In the genomic region with DNA sequence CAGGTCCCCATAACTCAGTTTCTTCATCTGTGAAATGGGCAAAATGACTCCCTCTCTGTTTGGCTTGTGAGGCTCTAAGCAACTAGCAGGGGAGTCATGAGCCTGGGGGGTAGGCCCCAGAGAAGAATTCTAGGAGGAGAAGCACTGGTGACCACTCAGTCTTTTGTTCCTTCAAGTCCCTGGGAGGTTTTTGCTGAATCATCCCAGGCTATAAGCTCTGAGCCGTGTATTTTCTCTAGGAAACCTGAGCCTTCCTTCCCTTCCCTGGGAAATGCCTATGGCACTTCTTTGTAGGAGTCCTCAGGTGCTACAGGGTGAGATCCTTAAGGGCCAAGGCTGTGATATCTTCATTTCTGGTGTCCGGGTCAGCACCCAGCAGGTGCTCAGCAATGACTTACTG, we compare ENCODE assay signal across 19 cellular contexts. TPM values are rescaled to one million over a fixed set of nuclear protein-coding genes. Genes with fewer than 3 reads are reported as not detected.
"Had no signal": no experiment of that assay in that cellular context is flagged by ENCODE, and none has a peak within 500 bp of the region (broad histone marks: within the 10 kb centered on the region; RNA-seq: fewer than 3 reads in every experiment).

No MANE protein-coding gene starts in this region.

- H3K36me3 ChIP-seq: adrenal gland, colonic mucosa, tibial artery, uterus had no signal

- H3K4me3 Mint-ChIP-seq: activated B cell treated with CpG ODN at 0.5 μM for 24 hours; activated CD8-positive, alpha-beta T cell treated with anti-CD3 and anti-CD28 coated beads for 36 hours; activated naive CD4-positive, alpha-beta T cell treated with anti-CD3 and anti-CD28 coated beads, Interleukin-2, amount 50 U/mL, for 24 hours; natural killer cell; stimulated activated naive B cell treated with anti-CD40 and anti-IgM and Interleukin-4, amounts not matched to agents 10 μg/mL and 1 μg/mL and 100 μg/mL, for 72 hours had no signal

- ATAC-seq: activated CD8-positive, alpha-beta T cell treated with anti-CD3 and anti-CD28 coated beads for 36 hours; esophagus mucosa; left ventricle myocardium superior; natural killer cell; stimulated activated naive B cell treated with anti-CD40 and anti-IgM and Interleukin-4, amounts not matched to agents 10 μg/mL and 1 μg/mL and 100 μg/mL, for 72 hours had no signal

- H3K4me1 ChIP-seq: adrenal gland, colonic mucosa, tibial artery, uterus had no signal

- H3K4me3 ChIP-seq: adrenal gland, colonic mucosa, skin epidermis, tibial artery, uterus had no signal

- H3K27ac ChIP-seq: adrenal gland, colonic mucosa, skin epidermis, tibial artery, uterus had no signal

- H3K9me3 ChIP-seq: adrenal gland, colonic mucosa, tibial artery, uterus had no signal

- DNase-seq: activated B cell treated with CpG ODN at 0.5 μM for 24 hours; activated CD4-positive, alpha-beta T cell treated with anti-CD3 and anti-CD28 coated beads for 48 hours; activated CD8-positive, alpha-beta T cell treated with anti-CD3 and anti-CD28 coated beads for 36 hours; activated effector memory CD4-positive, alpha-beta T cell treated with anti-CD3 and anti-CD28 coated beads, Interleukin-2, amount 50 U/mL, for 16 hours; activated T-cell treated with anti-CD3 and anti-CD28 coated beads, Interleukin-2, amount 50 U/mL, for 48 hours; adrenal gland; colonic mucosa; kidney; left ventricle myocardium superior; mesenchymal stem cell; natural killer cell; stimulated activated CD4-positive, alpha-beta T cell treated with anti-CD3 and anti-CD28 coated beads, Interleukin-15, amount 100 ng/mL, for 24 hours; stimulated activated CD4-positive, alpha-beta T cell treated with anti-CD3 and anti-CD28 coated beads, Interleukin-4, amount 100 ng/mL, for 1 hour; stimulated activated naive B cell treated with anti-CD40 and anti-IgM and Interleukin-4, amounts not matched to agents 10 μg/mL and 1 μg/mL and 100 μg/mL, for 72 hours; tibial artery; uterus had no signal

- H3K9me3 Mint-ChIP-seq: activated B cell treated with CpG ODN at 0.5 μM for 24 hours; activated CD8-positive, alpha-beta T cell treated with anti-CD3 and anti-CD28 coated beads for 36 hours; activated naive CD4-positive, alpha-beta T cell treated with anti-CD3 and anti-CD28 coated beads, Interleukin-2, amount 50 U/mL, for 24 hours had no signal

- H3K27me3 ChIP-seq: adrenal gland, colonic mucosa, uterus had no signal

- H3K4me1 Mint-ChIP-seq: activated B cell treated with CpG ODN at 0.5 μM for 24 hours; activated naive CD4-positive, alpha-beta T cell treated with anti-CD3 and anti-CD28 coated beads, Interleukin-2, amount 50 U/mL, for 24 hours had no signal

- H3K27ac Mint-ChIP-seq: activated B cell treated with CpG ODN at 0.5 μM for 24 hours; activated CD8-positive, alpha-beta T cell treated with anti-CD3 and anti-CD28 coated beads for 36 hours; natural killer cell; stimulated activated naive B cell treated with anti-CD40 and anti-IgM and Interleukin-4, amounts not matched to agents 10 μg/mL and 1 μg/mL and 100 μg/mL, for 72 hours had no signal

- H3K36me3 Mint-ChIP-seq: activated naive CD4-positive, alpha-beta T cell treated with anti-CD3 and anti-CD28 coated beads, Interleukin-2, amount 50 U/mL, for 24 hours; natural killer cell; stimulated activated naive B cell treated with anti-CD40 and anti-IgM and Interleukin-4, amounts not matched to agents 10 μg/mL and 1 μg/mL and 100 μg/mL, for 72 hours had no signal

RNA-seq across cellular contexts. Expression of gene RPH3A, which starts 4.5 kb away (rescaled TPM):
- total RNA-seq: activated B cell treated with CpG ODN at 0.5 μM for 24 hours; activated CD8-positive, alpha-beta T cell treated with anti-CD3 and anti-CD28 coated beads for 36 hours; esophagus mucosa; left ventricle myocardium superior had no signal
